In genomic region chr13:112951674-112952371, GRCh38 we compare ENCODE assay signal across 23 cellular contexts. TPM values are rescaled to one million over a fixed set of nuclear protein-coding genes. Genes with fewer than 3 reads are reported as not detected.
"Had no signal": no experiment of that assay in that cellular context is flagged by ENCODE, and none has a peak within 500 bp of the region (broad histone marks: within the 10 kb centered on the region; RNA-seq: fewer than 3 reads in every experiment).

No MANE protein-coding gene starts in this region.

- H3K27me3 ChIP-seq: testis, transverse colon had no signal

- DNase-seq: activated B cell treated with CpG ODN at 0.5 μM for 24 hours; activated CD4-positive, alpha-beta T cell treated with anti-CD3 and anti-CD28 coated beads, Interleukin-2, amount 50 U/mL, for 1 hour; activated CD8-positive, alpha-beta T cell treated with anti-CD3 and anti-CD28 coated beads for 36 hours; activated T-cell treated with anti-CD3 and anti-CD28 coated beads, Interleukin-2, amount 50 U/mL, for 48 hours; aorta; dorsolateral prefrontal cortex; effector memory CD8-positive, alpha-beta T cell; foreskin keratinocyte; heart left ventricle; left ventricle myocardium superior; mammary epithelial cell; psoas muscle; spleen; stimulated activated naive CD4-positive, alpha-beta T cell treated with Interleukin-2 at 50 U/mL for 16 hours; T-helper 2 cell; testis; transverse colon had no signal

- FAIRE-seq: endothelial cell of umbilical vein, islet of Langerhans had no signal

- H3K36me3 ChIP-seq: cardiac muscle cell, heart left ventricle, spleen, transverse colon had no signal

- H3K4me1 ChIP-seq: foreskin keratinocyte, heart left ventricle, parathyroid adenoma, psoas muscle, spleen, testis, transverse colon had no signal

- H3K4me3 ChIP-seq: cardiac muscle cell, coronary artery, dorsolateral prefrontal cortex, heart left ventricle, psoas muscle, spleen, testis, transverse colon had no signal

- H3K27ac ChIP-seq: cardiac muscle cell, coronary artery, foreskin keratinocyte, heart left ventricle, parathyroid adenoma, psoas muscle, spleen, testis, transverse colon had no signal

- ATAC-seq: activated CD8-positive, alpha-beta T cell treated with anti-CD3 and anti-CD28 coated beads for 36 hours; effector memory CD8-positive, alpha-beta T cell; esophagus mucosa; foreskin keratinocyte; left ventricle myocardium superior; psoas muscle had no signal

- H3K9me3 ChIP-seq: heart left ventricle, psoas muscle, spleen, testis, transverse colon had no signal

RNA-seq across cellular contexts. Expression of gene MCF2L, which starts 17.2 kb away (rescaled TPM):
- total RNA-seq: foreskin keratinocyte had no signal
